In genomic region chr3:129827765-129828164, GRCh38 we compare ENCODE assay signal across 8 cellular contexts.
DNase-seq lines count a peak whose midpoint lies in the region; ATAC-seq and TF ChIP-seq lines count a peak whose summit lies in the region.

No MANE protein-coding gene starts in this region.

- DNase-seq in activated CD8-positive, alpha-beta memory T cell treated with anti-CD3 and anti-CD28 coated beads, Interleukin-2, amount 50 U/mL, for 4 hours = peak; percentile 22
- DNase-seq in activated CD8-positive, alpha-beta memory T cell treated with anti-CD3 and anti-CD28 coated beads for 24 hours = no peak
- peak; percentile 19 for DNase-seq in activated B cell treated with CpG ODN at 0.5 μM for 24 hours
- DNase-seq in stimulated activated CD8-positive, alpha-beta memory T cell treated with anti-CD3 and anti-CD28 coated beads, Interleukin-4, amount 100 ng/mL, for 48 hours = peak; percentile 38
- no peak for DNase-seq in Calu3
- DNase-seq in anterior cingulate cortex (lab: John Stamatoyannopoulos, UW) = no peak
- DNase-seq in NCI-H82 treated with DMSO at 0.1 percent for 48 hours (lab: John Stamatoyannopoulos, UW; ENCODE audit: unreplicated experiment) = no peak

- H3K27ac Mint-ChIP-seq in activated B cell treated with CpG ODN at 0.5 μM for 24 hours (peak overlapping the region; percentile 57), Calu3 (ENCODE audit: unreplicated experiment) (no peak overlapping the region)

- CTCF ChIA-PET in activated B cell treated with CpG ODN at 0.5 μM for 24 hours (lab: Charles Lee) = interaction anchor here (0.9 to 7.1 kb wide), 5 partner anchors 178 to 444 kb away, joined by 3 to 76 read pairs (median 3); no protein-coding TSS in a partner anchor
- CTCF ChIA-PET in Calu3 (lab: Charles Lee) = interaction anchor here (0.6 to 3.5 kb wide), 4 partner anchors 105 to 1016 kb away, joined by 3 to 16 read pairs (median 10); no protein-coding TSS in a partner anchor

- no peak overlapping the region for H3K4me3 Mint-ChIP-seq in activated B cell treated with CpG ODN at 0.5 μM for 24 hours
- no peak overlapping the region for H3K4me3 Mint-ChIP-seq in Calu3 (ENCODE audit: low read depth, unreplicated experiment)

- H3K36me3 Mint-ChIP-seq in activated B cell treated with CpG ODN at 0.5 μM for 24 hours (ENCODE audit: low read depth) (peaks cover 1% of the 10 kb centered on the region), Calu3 (ENCODE audit: insufficient read depth, unreplicated experiment) (peaks cover 6% of the 10 kb centered on the region)

- POLR2A ChIA-PET in activated B cell treated with CpG ODN at 0.5 μM for 24 hours (lab: Charles Lee) = no interaction called here

- TF ChIP-seq CTCF in activated B cell treated with CpG ODN at 0.5 μM for 24 hours (IDR thresholded peaks at IDR 0.05) = no peak
- TF ChIP-seq CTCF in Calu3 (IDR thresholded peaks at IDR 0.05; ENCODE audit: unreplicated experiment) = no peak

- intact Hi-C loops in activated B cell treated with CpG ODN at 0.5 μM for 24 hours (cut with micrococcal nuclease) = loop anchor here (5.0 kb wide), 1 partner anchor 430 kb away; no protein-coding TSS in a partner anchor
- intact Hi-C loops in Calu3 (cut with micrococcal nuclease; ENCODE audit: unreplicated experiment) = loop anchor here (2.0 kb wide), 2 partner anchors 107 to 445 kb away; no protein-coding TSS in a partner anchor

- ATAC-seq in HG03097 (IDR thresholded peaks at IDR 0.05; ENCODE audit: low FRiP score, unreplicated experiment) = peak; percentile 69
- peak; percentile 91 for ATAC-seq in activated B cell treated with CpG ODN at 0.5 μM for 24 hours (ENCODE audit: low read depth)

- H3K9me3 Mint-ChIP-seq in activated B cell treated with CpG ODN at 0.5 μM for 24 hours (no peaks in the 10 kb centered on the region), Calu3 (ENCODE audit: low read depth, unreplicated experiment) (no peaks in the 10 kb centered on the region)

- no TSS peak for BruUV-seq in Calu3 (replicated peaks; lab: Mats Ljungman, UMichigan)

- H3K27me3 Mint-ChIP-seq in activated B cell treated with CpG ODN at 0.5 μM for 24 hours (no peaks in the 10 kb centered on the region), Calu3 (ENCODE audit: unreplicated experiment) (no peaks in the 10 kb centered on the region)

- peaks cover 43% of the 10 kb centered on the region for H3K4me1 Mint-ChIP-seq in activated B cell treated with CpG ODN at 0.5 μM for 24 hours
- H3K4me1 Mint-ChIP-seq in Calu3 (ENCODE audit: low read depth, unreplicated experiment) = peaks cover 51% of the 10 kb centered on the region

Comparison
In these comparisons a context has a peak if more than half of its experiments do, and no peak if none do; other contexts are left out.
1. DNase-seq: peak in activated CD8-positive, alpha-beta memory T cell treated with anti-CD3 and anti-CD28 coated beads, Interleukin-2, amount 50 U/mL, for 4 hours (single experiment), activated B cell treated with CpG ODN at 0.5 μM for 24 hours (single experiment) and stimulated activated CD8-positive, alpha-beta memory T cell treated with anti-CD3 and anti-CD28 coated beads, Interleukin-4, amount 100 ng/mL, for 48 hours (single experiment); none in activated CD8-positive, alpha-beta memory T cell treated with anti-CD3 and anti-CD28 coated beads for 24 hours (single experiment), Calu3 (single experiment), anterior cingulate cortex (0 of 58) and NCI-H82 treated with DMSO at 0.1 percent for 48 hours (single experiment).